ENCODE assay signal across 1 cellular context in the genomic region with DNA sequence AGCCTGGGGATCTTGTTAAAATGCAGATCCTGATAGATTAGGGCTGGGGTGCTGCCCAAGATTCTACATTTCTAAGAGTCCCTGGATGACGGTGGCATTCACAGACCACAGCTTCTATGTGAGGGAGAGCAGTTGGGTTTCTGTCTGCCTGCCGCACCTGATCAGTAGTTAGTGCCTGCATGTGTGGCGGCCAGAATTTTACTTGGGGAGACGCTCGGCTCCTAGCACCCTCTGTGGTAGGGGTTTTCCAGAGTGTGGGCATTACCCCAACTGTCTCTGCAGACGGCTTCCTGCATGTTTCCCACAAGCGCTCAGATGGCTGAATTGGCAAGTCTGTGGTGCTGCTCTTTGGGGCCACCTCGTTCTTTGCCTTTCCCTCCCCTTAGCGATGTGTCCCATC.
TF ChIP-seq lines count a peak whose summit lies in the region.

No MANE protein-coding gene starts in this region.

TF ChIP-seq in GM12878, 131 proteins besides CTCF, POLR2A, EP300 and RAD21:
- TF ChIP-seq TCF7 (IDR thresholded peaks at IDR 0.05; ENCODE audit: borderline replicate concordance) = no peak
- TF ChIP-seq BCL11A (IDR thresholded peaks at IDR 0.05; ENCODE audit: low read depth, low read length) = no peak
- TF ChIP-seq RUNX3 (IDR thresholded peaks at IDR 0.05; ENCODE audit: low read length) = 0 out of 2 replicates have a peak, but pooled peaks have one; percentile 20
- TF ChIP-seq, protein P1, sequence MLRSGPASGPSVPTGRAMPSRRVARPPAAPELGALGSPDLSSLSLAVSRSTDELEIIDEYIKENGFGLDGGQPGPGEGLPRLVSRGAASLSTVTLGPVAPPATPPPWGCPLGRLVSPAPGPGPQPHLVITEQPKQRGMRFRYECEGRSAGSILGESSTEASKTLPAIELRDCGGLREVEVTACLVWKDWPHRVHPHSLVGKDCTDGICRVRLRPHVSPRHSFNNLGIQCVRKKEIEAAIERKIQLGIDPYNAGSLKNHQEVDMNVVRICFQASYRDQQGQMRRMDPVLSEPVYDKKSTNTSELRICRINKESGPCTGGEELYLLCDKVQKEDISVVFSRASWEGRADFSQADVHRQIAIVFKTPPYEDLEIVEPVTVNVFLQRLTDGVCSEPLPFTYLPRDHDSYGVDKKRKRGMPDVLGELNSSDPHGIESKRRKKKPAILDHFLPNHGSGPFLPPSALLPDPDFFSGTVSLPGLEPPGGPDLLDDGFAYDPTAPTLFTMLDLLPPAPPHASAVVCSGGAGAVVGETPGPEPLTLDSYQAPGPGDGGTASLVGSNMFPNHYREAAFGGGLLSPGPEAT (IDR thresholded peaks at IDR 0.05; ENCODE audit: low read depth) = 0 out of 2 replicates have a peak, but pooled peaks have one; percentile 34
- peak; percentile 33; the same call in 1 of the 2 replicates for TF ChIP-seq IKZF1 (conservative IDR thresholded peaks at IDR 0.05)
- TF ChIP-seq, protein P2, sequence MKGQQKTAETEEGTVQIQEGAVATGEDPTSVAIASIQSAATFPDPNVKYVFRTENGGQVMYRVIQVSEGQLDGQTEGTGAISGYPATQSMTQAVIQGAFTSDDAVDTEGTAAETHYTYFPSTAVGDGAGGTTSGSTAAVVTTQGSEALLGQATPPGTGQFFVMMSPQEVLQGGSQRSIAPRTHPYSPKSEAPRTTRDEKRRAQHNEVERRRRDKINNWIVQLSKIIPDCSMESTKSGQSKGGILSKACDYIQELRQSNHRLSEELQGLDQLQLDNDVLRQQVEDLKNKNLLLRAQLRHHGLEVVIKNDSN (IDR thresholded peaks at IDR 0.05; ENCODE audit: borderline replicate concordance, extremely low read length, insufficient read depth, low read depth, low read length) = no peak
- TF ChIP-seq, protein P3, sequence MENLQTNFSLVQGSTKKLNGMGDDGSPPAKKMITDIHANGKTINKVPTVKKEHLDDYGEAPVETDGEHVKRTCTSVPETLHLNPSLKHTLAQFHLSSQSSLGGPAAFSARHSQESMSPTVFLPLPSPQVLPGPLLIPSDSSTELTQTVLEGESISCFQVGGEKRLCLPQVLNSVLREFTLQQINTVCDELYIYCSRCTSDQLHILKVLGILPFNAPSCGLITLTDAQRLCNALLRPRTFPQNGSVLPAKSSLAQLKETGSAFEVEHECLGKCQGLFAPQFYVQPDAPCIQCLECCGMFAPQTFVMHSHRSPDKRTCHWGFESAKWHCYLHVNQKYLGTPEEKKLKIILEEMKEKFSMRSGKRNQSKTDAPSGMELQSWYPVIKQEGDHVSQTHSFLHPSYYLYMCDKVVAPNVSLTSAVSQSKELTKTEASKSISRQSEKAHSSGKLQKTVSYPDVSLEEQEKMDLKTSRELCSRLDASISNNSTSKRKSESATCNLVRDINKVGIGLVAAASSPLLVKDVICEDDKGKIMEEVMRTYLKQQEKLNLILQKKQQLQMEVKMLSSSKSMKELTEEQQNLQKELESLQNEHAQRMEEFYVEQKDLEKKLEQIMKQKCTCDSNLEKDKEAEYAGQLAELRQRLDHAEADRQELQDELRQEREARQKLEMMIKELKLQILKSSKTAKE (IDR thresholded peaks at IDR 0.05; ENCODE audit: low read depth, poor library complexity, severe bottlenecking) = peak; percentile 13
